In genomic region chr5:124253421-124253820, GRCh38 we compare ENCODE assay signal across 28 cellular contexts.
DNase-seq lines count a peak whose midpoint lies in the region; ATAC-seq and TF ChIP-seq lines count a peak whose summit lies in the region.
"Had no signal": no experiment of that assay in that cellular context is flagged by ENCODE, and none has a peak within 500 bp of the region (broad histone marks: within the 10 kb centered on the region; RNA-seq: fewer than 3 reads in every experiment).

No MANE protein-coding gene starts in this region.

- DNase-seq in NCI-H1092 (lab: John Stamatoyannopoulos, UW) (peak; percentile 22), anterior cingulate cortex (lab: John Stamatoyannopoulos, UW) (peak in 39 of 58 donors; percentile 16 to 79 (median 48)), glutamatergic neuron (peak; percentile 42), occipital lobe (lab: John Stamatoyannopoulos, UW) (peak; percentile 56), BE2C (no peak), foreskin keratinocyte (no peak), NCI-H82 treated with DMSO at 0.1 percent for 48 hours (lab: John Stamatoyannopoulos, UW; ENCODE audit: unreplicated experiment) (no peak)
- no peak for DNase-seq in activated CD8-positive, alpha-beta T cell treated with anti-CD3 and anti-CD28 coated beads, Interleukin-2, amount 10 ng/mL, durations not matched to agents 7 days and 5 days
- DNase-seq: ACHN; activated CD8-positive, alpha-beta memory T cell treated with anti-CD3 and anti-CD28 coated beads, Interleukin-2, amount 50 U/mL, for 48 hours; activated naive CD8-positive, alpha-beta T cell treated with anti-CD3 and anti-CD28 coated beads for 36 hours; Calu3; effector memory CD4-positive, alpha-beta T cell; EL; H7; immature natural killer cell; NCI-H1105; NCI-H2081; right cardiac atrium; RPMI8226; stimulated activated CD4-positive, alpha-beta T cell treated with anti-CD3 and anti-CD28 coated beads, Interleukin-12 subunit alpha, Interleukin-12 subunit beta, amount 100 ng/mL, for 4 hours; stomach; upper lobe of left lung; WERI-Rb-1 had no signal

- no peak overlapping the region for H3K4me3 Mint-ChIP-seq in glutamatergic neuron (ENCODE audit: unreplicated experiment)
- no peak overlapping the region for H3K4me3 Mint-ChIP-seq in activated CD8-positive, alpha-beta T cell treated with anti-CD3 and anti-CD28 coated beads, Interleukin-2, amount 10 ng/mL, durations not matched to agents 7 days and 5 days
- H3K4me3 Mint-ChIP-seq: activated naive CD8-positive, alpha-beta T cell treated with anti-CD3 and anti-CD28 coated beads for 36 hours; immature natural killer cell had no signal

- peaks cover 3% of the 10 kb centered on the region for H3K9me3 Mint-ChIP-seq in glutamatergic neuron (ENCODE audit: unreplicated experiment)
- peaks cover 6% of the 10 kb centered on the region for H3K9me3 Mint-ChIP-seq in activated CD8-positive, alpha-beta T cell treated with anti-CD3 and anti-CD28 coated beads, Interleukin-2, amount 10 ng/mL, durations not matched to agents 7 days and 5 days (ENCODE audit: insufficient read depth)

- H3K36me3 ChIP-seq in BE2C, result no peaks in the 10 kb centered on the region
- H3K36me3 ChIP-seq: stomach, upper lobe of left lung, WERI-Rb-1 had no signal

- TF ChIP-seq CTCF in glutamatergic neuron (IDR thresholded peaks at IDR 0.05; ENCODE audit: partially characterized antibody, unreplicated experiment), result no peak
- no peak for TF ChIP-seq CTCF in BE2C (IDR thresholded peaks at IDR 0.05; ENCODE audit: low read depth, low read length)
- no peak for TF ChIP-seq CTCF in foreskin keratinocyte (conservative IDR thresholded peaks at IDR 0.05)

- CTCF ChIA-PET in activated CD8-positive, alpha-beta T cell treated with anti-CD3 and anti-CD28 coated beads, Interleukin-2, amount 10 ng/mL, durations not matched to agents 7 days and 5 days (lab: Charles Lee), result no interaction called here

- H3K27me3 ChIP-seq in BE2C (no peaks in the 10 kb centered on the region), foreskin keratinocyte (no peaks in the 10 kb centered on the region)
- H3K27me3 ChIP-seq: stomach, upper lobe of left lung had no signal

- H3K4me3 ChIP-seq in BE2C (ENCODE audit: low read depth, low read length), result no peak overlapping the region
- H3K4me3 ChIP-seq: stomach, upper lobe of left lung had no signal

- H3K27ac ChIP-seq in foreskin keratinocyte, result no peak overlapping the region
- H3K27ac ChIP-seq: HL-60, stomach, upper lobe of left lung, WERI-Rb-1 had no signal

- peak overlapping the region; percentile 81 for H3K27ac Mint-ChIP-seq in glutamatergic neuron (ENCODE audit: unreplicated experiment)
- H3K27ac Mint-ChIP-seq in activated CD8-positive, alpha-beta T cell treated with anti-CD3 and anti-CD28 coated beads, Interleukin-2, amount 10 ng/mL, durations not matched to agents 7 days and 5 days, result no peak overlapping the region
- H3K27ac Mint-ChIP-seq: activated naive CD8-positive, alpha-beta T cell treated with anti-CD3 and anti-CD28 coated beads for 36 hours; activated T-helper 2 cell treated with anti-CD3 and anti-CD28 coated beads, Interferon-gamma antibody, Interleukin-2, Interleukin-4, amounts not matched to agents 10 μg/mL and 5 μg/mL and 100 μg/mL, durations not matched to agents 14 hours and 24 hours and 36 hours; immature natural killer cell had no signal

- no peaks in the 10 kb centered on the region for H3K9me3 ChIP-seq in BE2C
- H3K9me3 ChIP-seq: stomach, upper lobe of left lung had no signal

- POLR2A ChIA-PET in activated CD8-positive, alpha-beta T cell treated with anti-CD3 and anti-CD28 coated beads, Interleukin-2, amount 10 ng/mL, durations not matched to agents 7 days and 5 days (lab: Charles Lee), result no interaction called here

- ATAC-seq in foreskin keratinocyte, result no peak
- no peak for ATAC-seq in activated CD8-positive, alpha-beta T cell treated with anti-CD3 and anti-CD28 coated beads, Interleukin-2, amount 10 ng/mL, durations not matched to agents 7 days and 5 days
- ATAC-seq: esophagus mucosa, HepG2, right cardiac atrium had no signal

- peaks cover 4% of the 10 kb centered on the region for H3K27me3 Mint-ChIP-seq in glutamatergic neuron (ENCODE audit: unreplicated experiment)
- H3K27me3 Mint-ChIP-seq in activated CD8-positive, alpha-beta T cell treated with anti-CD3 and anti-CD28 coated beads, Interleukin-2, amount 10 ng/mL, durations not matched to agents 7 days and 5 days (ENCODE audit: low read depth), result no peaks in the 10 kb centered on the region
- H3K27me3 Mint-ChIP-seq: activated naive CD8-positive, alpha-beta T cell treated with anti-CD3 and anti-CD28 coated beads for 36 hours had no signal

- H3K4me1 Mint-ChIP-seq in glutamatergic neuron (ENCODE audit: low read depth, unreplicated experiment), result peaks cover 37% of the 10 kb centered on the region
- no peaks in the 10 kb centered on the region for H3K4me1 Mint-ChIP-seq in activated CD8-positive, alpha-beta T cell treated with anti-CD3 and anti-CD28 coated beads, Interleukin-2, amount 10 ng/mL, durations not matched to agents 7 days and 5 days (ENCODE audit: low read depth)
- H3K4me1 Mint-ChIP-seq: activated naive CD8-positive, alpha-beta T cell treated with anti-CD3 and anti-CD28 coated beads for 36 hours; immature natural killer cell had no signal

- H3K4me1 ChIP-seq in BE2C (peaks cover 14% of the 10 kb centered on the region; the same call in 1 of the 2 replicates), foreskin keratinocyte (no peaks in the 10 kb centered on the region)
- H3K4me1 ChIP-seq: upper lobe of left lung had no signal

- H3K36me3 Mint-ChIP-seq in glutamatergic neuron (ENCODE audit: unreplicated experiment), result peaks cover 6% of the 10 kb centered on the region
- no peaks in the 10 kb centered on the region for H3K36me3 Mint-ChIP-seq in activated CD8-positive, alpha-beta T cell treated with anti-CD3 and anti-CD28 coated beads, Interleukin-2, amount 10 ng/mL, durations not matched to agents 7 days and 5 days (ENCODE audit: low read depth)
- H3K36me3 Mint-ChIP-seq: activated naive CD8-positive, alpha-beta T cell treated with anti-CD3 and anti-CD28 coated beads for 36 hours; immature natural killer cell had no signal

Comparison
In these comparisons a context has a peak if more than half of its experiments do, and no peak if none do; other contexts are left out.
1. DNase-seq: peak in NCI-H1092 (single experiment), anterior cingulate cortex (39 of 58), glutamatergic neuron (single experiment) and occipital lobe (single experiment); none in BE2C (single experiment), foreskin keratinocyte (0 of 2), activated CD8-positive, alpha-beta T cell treated with anti-CD3 and anti-CD28 coated beads, Interleukin-2, amount 10 ng/mL, durations not matched to agents 7 days and 5 days (single experiment) and NCI-H82 treated with DMSO at 0.1 percent for 48 hours (single experiment).